Comparison of ENCODE assay signal across 20 cellular contexts in genomic region chr1:93976291-93976690, GRCh38.
DNase-seq lines count a peak whose midpoint lies in the region; TF ChIP-seq lines count a peak whose summit lies in the region.
"Had no signal": no experiment of that assay in that cellular context is flagged by ENCODE, and none has a peak within 500 bp of the region (broad histone marks: within the 10 kb centered on the region; RNA-seq: fewer than 3 reads in every experiment).

No MANE protein-coding gene starts in this region.

- H3K9me3 Mint-ChIP-seq in activated T-cell treated with anti-CD3 and anti-CD28 coated beads, Interleukin-2, amount 50 U/mL, for 24 hours, result no peaks in the 10 kb centered on the region
- H3K9me3 Mint-ChIP-seq: IgD-negative memory B cell; T-helper 1 cell treated with Interleukin-12 subunit alpha and Interleukin-12 subunit beta and Interleukin-4 antibody, amounts not matched to agents 30 μg/mL and 1 μg/mL, for 36 hours had no signal

- no peaks in the 10 kb centered on the region for H3K9me3 ChIP-seq in GM23248 (ENCODE audit: low read depth)
- H3K9me3 ChIP-seq: A549, BE2C, MG63, SJSA1 had no signal

- no peak overlapping the region for H3K27ac Mint-ChIP-seq in activated T-cell treated with anti-CD3 and anti-CD28 coated beads, Interleukin-2, amount 50 U/mL, for 24 hours
- H3K27ac Mint-ChIP-seq: CD4-positive, CD25-positive, alpha-beta regulatory T cell; T-helper 1 cell treated with Interleukin-12 subunit alpha and Interleukin-12 subunit beta and Interleukin-4 antibody, amounts not matched to agents 30 μg/mL and 1 μg/mL, for 36 hours had no signal

- H3K4me1 Mint-ChIP-seq in activated T-cell treated with anti-CD3 and anti-CD28 coated beads, Interleukin-2, amount 50 U/mL, for 24 hours (ENCODE audit: low read depth), result no peaks in the 10 kb centered on the region
- H3K4me1 Mint-ChIP-seq: CD4-positive, CD25-positive, alpha-beta regulatory T cell; IgD-negative memory B cell had no signal

- no peak overlapping the region for H3K4me3 Mint-ChIP-seq in activated T-cell treated with anti-CD3 and anti-CD28 coated beads, Interleukin-2, amount 50 U/mL, for 24 hours
- H3K4me3 Mint-ChIP-seq: CD4-positive, CD25-positive, alpha-beta regulatory T cell; IgD-negative memory B cell; T-helper 1 cell treated with Interleukin-12 subunit alpha and Interleukin-12 subunit beta and Interleukin-4 antibody, amounts not matched to agents 30 μg/mL and 1 μg/mL, for 36 hours had no signal

- no peaks in the 10 kb centered on the region for H3K36me3 ChIP-seq in GM23248 (ENCODE audit: low read depth)
- H3K36me3 ChIP-seq: BE2C, MG63, SJSA1 had no signal

- peaks cover 49% of the 10 kb centered on the region for H3K4me1 ChIP-seq in GM23248 (ENCODE audit: insufficient read depth)
- H3K4me1 ChIP-seq: BE2C, SJSA1 had no signal

- DNase-seq in DMS 273 treated with DMSO at 0.1 percent for 48 hours (lab: John Stamatoyannopoulos, UW) (peak; percentile 68), GM23248 (peak; percentile 38), erythroblast (lab: John Stamatoyannopoulos, UW) (peak; percentile 49 to 50), myocyte (ENCODE audit: low read depth) (peak; percentile 59), NCI-H187 treated with DMSO at 0.1 percent for 48 hours (lab: John Stamatoyannopoulos, UW) (no peak), NCI-H345 (lab: John Stamatoyannopoulos, UW) (no peak)
- no peak for DNase-seq in activated T-cell treated with anti-CD3 and anti-CD28 coated beads, Interleukin-2, amount 50 U/mL, for 24 hours
- DNase-seq: BE2C; CD4-positive, CD25-positive, alpha-beta regulatory T cell; DMS79 treated with DMSO at 0.1 percent for 48 hours; Kasumi-1; MG63; NCI-H1417; NCI-H1930; NCI-H2227 treated with DMSO at 0.1 percent for 48 hours; NCI-H774 had no signal

- no peaks in the 10 kb centered on the region for H4K20me1 ChIP-seq in GM23248 (ENCODE audit: insufficient read depth)

- peaks cover 38% of the 10 kb centered on the region for H3F3A ChIP-seq in GM23248 (ENCODE audit: insufficient read depth)

- in situ Hi-C loops in GM23248 (cut with MboI), result no loop called here

- H3K9ac ChIP-seq in GM23248, result no peak overlapping the region

- H3K27me3 Mint-ChIP-seq in activated T-cell treated with anti-CD3 and anti-CD28 coated beads, Interleukin-2, amount 50 U/mL, for 24 hours, result no peaks in the 10 kb centered on the region

- 54 to 57% methylated on average over 2 of the region's 2 CpGs for WGBS in GM23248 (ENCODE audit: low coverage in 1 of 2, low lambda C conversion rate in 2 of 2, missing lambda C conversion rate in 2 of 2), 2 experiments

- no peaks in the 10 kb centered on the region for H3K36me3 Mint-ChIP-seq in activated T-cell treated with anti-CD3 and anti-CD28 coated beads, Interleukin-2, amount 50 U/mL, for 24 hours (ENCODE audit: low read depth)
- H3K36me3 Mint-ChIP-seq: CD4-positive, CD25-positive, alpha-beta regulatory T cell had no signal

- no peak overlapping the region for H2AFZ ChIP-seq in GM23248

- no peaks in the 10 kb centered on the region for H3K79me2 ChIP-seq in GM23248 (ENCODE audit: insufficient read depth)

- H3K27ac ChIP-seq in GM23248, result no peak overlapping the region
- H3K27ac ChIP-seq: SJSA1 had no signal

- H3K4me2 ChIP-seq in GM23248 (ENCODE audit: unreplicated experiment), result no peak overlapping the region
- H3K4me2 ChIP-seq: A549 had no signal

- no peaks in the 10 kb centered on the region for H3K27me3 ChIP-seq in GM23248 (replicated peaks; ENCODE audit: insufficient read depth)
- H3K27me3 ChIP-seq: BE2C, MG63, SJSA1 had no signal

- no peak overlapping the region for H3K4me3 ChIP-seq in GM23248
- H3K4me3 ChIP-seq: A549, MG63, SJSA1 had no signal

- H3K9me2 ChIP-seq in GM23248 (ENCODE audit: insufficient read depth), result no peaks in the 10 kb centered on the region

- no peak for TF ChIP-seq POLR2A in erythroblast (IDR thresholded peaks at IDR 0.05; ENCODE audit: low read length)

Comparison
In these comparisons a context has a peak if more than half of its experiments do, and no peak if none do; other contexts are left out.
1. DNase-seq: peak in DMS 273 treated with DMSO at 0.1 percent for 48 hours (single experiment), GM23248 (single experiment), erythroblast (2 of 2) and myocyte (single experiment); none in NCI-H187 treated with DMSO at 0.1 percent for 48 hours (single experiment), NCI-H345 (single experiment) and activated T-cell treated with anti-CD3 and anti-CD28 coated beads, Interleukin-2, amount 50 U/mL, for 24 hours (single experiment).